In the genomic region with DNA sequence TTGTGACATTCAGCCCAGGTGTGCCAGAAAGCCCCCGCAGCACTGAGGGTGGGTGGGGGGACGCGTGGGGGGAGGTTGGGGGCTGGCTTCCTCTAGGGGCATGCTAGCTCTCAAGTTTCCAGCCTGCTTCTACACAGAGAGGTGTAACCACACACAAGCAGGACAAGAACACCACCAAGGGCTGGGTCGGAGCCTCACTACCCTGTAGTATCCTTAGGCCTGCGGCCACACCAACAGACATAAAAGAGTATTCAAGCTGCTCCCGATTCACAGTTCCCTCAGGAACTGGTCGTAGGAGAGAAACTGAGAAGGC, we compare ENCODE assay signal across 12 cellular contexts. TPM values are rescaled to one million over a fixed set of nuclear protein-coding genes. Genes with fewer than 3 reads are reported as not detected.
DNase-seq lines count a peak whose midpoint lies in the region; TF ChIP-seq lines count a peak whose summit lies in the region.
"Had no signal": no experiment of that assay in that cellular context is flagged by ENCODE, and none has a peak within 500 bp of the region (broad histone marks: within the 10 kb centered on the region; RNA-seq: fewer than 3 reads in every experiment).

No MANE protein-coding gene starts in this region.

- no peaks in the 10 kb centered on the region for H3K36me3 ChIP-seq in CD4-positive, alpha-beta memory T cell (ENCODE audit: insufficient read depth, low read length)
- H3K36me3 ChIP-seq in Loucy (ENCODE audit: insufficient read depth, low read length): no peaks in the 10 kb centered on the region
- peaks cover 2 to 34% of the 10 kb centered on the region in 2 donors for H3K36me3 ChIP-seq in neuronal stem cell (replicated peaks in 1 of 2; ENCODE audit: control insufficient read depth in 2 of 2, insufficient read depth in 2 of 2, low read length in 2 of 2)
- H3K36me3 ChIP-seq: upper lobe of left lung had no signal

- H2BK5ac ChIP-seq in neuronal stem cell (ENCODE audit: low read length): peak overlapping the region; percentile 26

- H3K9ac ChIP-seq in Loucy (ENCODE audit: low read depth, low read length, poor library complexity, severe bottlenecking) (peak overlapping the region; percentile 75), neuronal stem cell (ENCODE audit: low read depth, low read length, poor library complexity) (peak overlapping the region; percentile 44)

- H3K79me2 ChIP-seq in Loucy (ENCODE audit: insufficient read depth, low read length): peaks cover 49% of the 10 kb centered on the region

- CTCF ChIA-PET in CD4-positive, alpha-beta memory T cell (lab: Charles Lee; ENCODE audit: partially characterized antibody): interaction anchor here (1.0 to 1.4 kb wide), 3 partner anchors 14 to 112 kb away, joined by 3 read pairs; no protein-coding TSS in a partner anchor

- H3K4me3 Mint-ChIP-seq in CD4-positive, alpha-beta memory T cell: peak overlapping the region; percentile 80 to 87 (median 84)
- H3K4me3 Mint-ChIP-seq in endothelial cell (ENCODE audit: unreplicated experiment) (peak overlapping the region; percentile 88), CD14-positive monocyte (peak overlapping the region in 1 of 2 donors; percentile 9)

- H2AK5ac ChIP-seq in neuronal stem cell (ENCODE audit: low read depth, low read length): peak overlapping the region; percentile 68

- no peak for DNase-seq in CD4-positive, alpha-beta memory T cell
- DNase-seq in endothelial cell (ENCODE audit: low spot score) (peak; percentile 9), neuronal stem cell (ENCODE audit: low spot score) (no peak), H4 (ENCODE audit: low spot score) (no peak), CD14-positive monocyte (ENCODE audit: low spot score) (no peak), MV-4-11 (lab: John Stamatoyannopoulos, UW) (no peak)
- no peak for DNase-seq in stimulated activated CD4-positive, alpha-beta T cell treated with anti-CD3 and anti-CD28 coated beads, Interleukin-4, amount 100 ng/mL, for 1 hour
- DNase-seq: amniotic stem cell had no signal

- H3K14ac ChIP-seq in neuronal stem cell (ENCODE audit: low read length): no peak overlapping the region

- POLR2A ChIA-PET in CD4-positive, alpha-beta memory T cell (lab: Charles Lee; ENCODE audit: partially characterized antibody): interaction anchor here (1.1 to 5.3 kb wide), 4 partner anchors 28 to 69 kb away, joined by 3 to 68 read pairs (median 22); no protein-coding TSS in a partner anchor

- H4K20me1 ChIP-seq in Loucy (ENCODE audit: insufficient read depth, low read length, poor library complexity, severe bottlenecking): no peaks in the 10 kb centered on the region

- H2BK15ac ChIP-seq in neuronal stem cell (ENCODE audit: low read length): no peak overlapping the region

- no peak overlapping the region for H4K8ac ChIP-seq in neuronal stem cell (ENCODE audit: low read depth, low read length)

- H3K27me3 ChIP-seq in CD4-positive, alpha-beta memory T cell (ENCODE audit: insufficient read depth, low read length): no peaks in the 10 kb centered on the region
- H3K27me3 ChIP-seq in Loucy (ENCODE audit: insufficient read depth, low read length, poor library complexity, severe bottlenecking) (no peaks in the 10 kb centered on the region), neuronal stem cell (ENCODE audit: control insufficient read depth in 3 of 3, insufficient read depth in 3 of 3, low read depth in 1 of 3, low read length in 3 of 3) (no peaks in the 10 kb centered on the region)
- H3K27me3 ChIP-seq: foreskin keratinocyte, upper lobe of left lung had no signal

- peaks cover 38 to 39% of the 10 kb centered on the region in 2 donors for H3K36me3 Mint-ChIP-seq in CD4-positive, alpha-beta memory T cell
- H3K36me3 Mint-ChIP-seq in endothelial cell (ENCODE audit: low read depth, unreplicated experiment) (peaks cover 17% of the 10 kb centered on the region), CD14-positive monocyte (peaks cover 0 to 14% of the 10 kb centered on the region in 2 donors)

- intact Hi-C loops in CD4-positive, alpha-beta memory T cell (cut with micrococcal nuclease): loop anchor here (5.0 to 10.0 kb wide), 3 partner anchors 40 to 1438 kb away; a partner anchor contains a TSS
- intact Hi-C loops in CD14-positive monocyte (cut with micrococcal nuclease): no loop called here

- no peaks in the 10 kb centered on the region for H3K27me3 Mint-ChIP-seq in CD4-positive, alpha-beta memory T cell
- H3K27me3 Mint-ChIP-seq in endothelial cell (ENCODE audit: unreplicated experiment) (peaks cover 6% of the 10 kb centered on the region), CD14-positive monocyte (ENCODE audit: low read depth in 3 of 3) (peaks cover 3 to 14% (median 9%) of the 10 kb centered on the region in 3 donors)

- peaks cover 1 to 8% of the 10 kb centered on the region in 2 donors for H3K9me3 ChIP-seq in CD4-positive, alpha-beta memory T cell (ENCODE audit: control insufficient read depth in 1 of 2, low read length in 2 of 2)
- H3K9me3 ChIP-seq in Loucy (ENCODE audit: insufficient read depth, low read depth, low read length): no peaks in the 10 kb centered on the region
- H3K9me3 ChIP-seq in neuronal stem cell (replicated peaks in 1 of 2; ENCODE audit: control insufficient read depth in 2 of 2, insufficient read depth in 1 of 2, low read depth in 1 of 2, low read length in 2 of 2): peaks cover 0 to 24% of the 10 kb centered on the region in 2 donors
- H3K9me3 ChIP-seq: mucosa of descending colon, upper lobe of left lung had no signal

- no peak overlapping the region for H3K4me3 ChIP-seq in CD4-positive, alpha-beta memory T cell (ENCODE audit: low read length in 2 of 2)
- H3K4me3 ChIP-seq in Loucy (ENCODE audit: low read length, poor library complexity, severe bottlenecking) (peak overlapping the region; percentile 91), neuronal stem cell (ENCODE audit: low read length in 2 of 2) (no peak overlapping the region)
- H3K4me3 ChIP-seq: mucosa of descending colon had no signal

- no peaks in the 10 kb centered on the region for H3K9me2 ChIP-seq in Loucy (replicated peaks; ENCODE audit: low read depth, low read length)

- no peak overlapping the region for H3K27ac ChIP-seq in CD4-positive, alpha-beta memory T cell (ENCODE audit: low read depth, low read length)
- peak overlapping the region; percentile 14 for H3K27ac ChIP-seq in neuronal stem cell (replicated peaks; ENCODE audit: low read length)
- H3K27ac ChIP-seq: foreskin keratinocyte had no signal

- H4K91ac ChIP-seq in neuronal stem cell (ENCODE audit: low read depth, low read length, poor library complexity): no peak overlapping the region

- no peak overlapping the region for H3K4ac ChIP-seq in neuronal stem cell (ENCODE audit: low read length)

- no peaks in the 10 kb centered on the region; the same call in 1 of the 2 replicates for H3F3A ChIP-seq in Loucy (ENCODE audit: low read depth)

- H3K27ac Mint-ChIP-seq in CD4-positive, alpha-beta memory T cell: peak overlapping the region in 6 of 7 donors; percentile 72 to 79 (median 74)
- peak overlapping the region; percentile 61 for H3K27ac Mint-ChIP-seq in endothelial cell (ENCODE audit: unreplicated experiment)
- H3K27ac Mint-ChIP-seq in CD14-positive monocyte: peak overlapping the region in 1 of 7 donors; percentile 18

- no peak overlapping the region for H2BK12ac ChIP-seq in neuronal stem cell (ENCODE audit: low read length)

- H2AFZ ChIP-seq in Loucy (ENCODE audit: low read length): no peak overlapping the region
- no peak overlapping the region for H2AFZ ChIP-seq in neuronal stem cell (ENCODE audit: low read length)

- H3K4me1 ChIP-seq in CD4-positive, alpha-beta memory T cell (ENCODE audit: insufficient read depth, low read length): peaks cover 25% of the 10 kb centered on the region
- H3K4me1 ChIP-seq in Loucy (ENCODE audit: insufficient read depth, low read length, poor library complexity, severe bottlenecking) (peaks cover 54% of the 10 kb centered on the region), neuronal stem cell (ENCODE audit: control insufficient read depth in 2 of 2, insufficient read depth in 1 of 2, low read depth in 1 of 2, low read length in 2 of 2) (peaks cover 3 to 9% of the 10 kb centered on the region in 2 donors)
- H3K4me1 ChIP-seq: foreskin keratinocyte had no signal

- H3K4me1 Mint-ChIP-seq in CD4-positive, alpha-beta memory T cell: peaks cover 36 to 58% (median 47%) of the 10 kb centered on the region in 4 donors
- H3K4me1 Mint-ChIP-seq in endothelial cell (ENCODE audit: unreplicated experiment): peaks cover 28% of the 10 kb centered on the region
- H3K4me1 Mint-ChIP-seq in CD14-positive monocyte: peaks cover 26% of the 10 kb centered on the region

- peak overlapping the region; percentile 80 for H3K4me2 ChIP-seq in Loucy (ENCODE audit: low read depth, low read length, poor library complexity, severe bottlenecking)
- no peak overlapping the region for H3K4me2 ChIP-seq in neuronal stem cell (ENCODE audit: insufficient read depth, low read length, poor library complexity, severe bottlenecking)

- peak overlapping the region; percentile 38 for H3K18ac ChIP-seq in neuronal stem cell (ENCODE audit: low read length)

- no CpG with 5 or more reads among the region's 7 CpGs for WGBS in neuronal stem cell (ENCODE audit: extremely low coverage in 2 of 2, insufficient read length in 2 of 2, insufficient replicate concordance in 1 of 2), 2 donors

- H2BK120ac ChIP-seq in neuronal stem cell (ENCODE audit: low read depth, low read length): no peak overlapping the region

- TF ChIP-seq CTCF in Loucy (conservative IDR thresholded peaks at IDR 0.05; ENCODE audit: low read length): no peak
- no peak for TF ChIP-seq CTCF in endothelial cell (IDR thresholded peaks at IDR 0.05; ENCODE audit: unreplicated experiment)
- TF ChIP-seq CTCF in CD14-positive monocyte (IDR thresholded peaks at IDR 0.05): no peak

- no peak overlapping the region for H3K23ac ChIP-seq in neuronal stem cell (ENCODE audit: low read depth, low read length, poor library complexity)

- H3K9me3 Mint-ChIP-seq in CD4-positive, alpha-beta memory T cell: peaks cover 0 to 32% (median 19%) of the 10 kb centered on the region in 8 donors
- H3K9me3 Mint-ChIP-seq in endothelial cell (ENCODE audit: unreplicated experiment) (no peaks in the 10 kb centered on the region), CD14-positive monocyte (peaks cover 0 to 3% (median 0%) of the 10 kb centered on the region in 7 donors)

- H3K79me1 ChIP-seq in neuronal stem cell (ENCODE audit: low read depth, low read length): peaks cover 6% of the 10 kb centered on the region

RNA-seq across cellular contexts. Expression of a gene that starts 1.8 kb away (rescaled TPM):
- total RNA-seq in CD4-positive, alpha-beta memory T cell: 10 to 100 TPM; 25.7 to 26.9 TPM
- 10 to 100 TPM in 1 of 2 donors, 1 to 10 TPM in 1; 6.4 to 12.0 TPM for polyA plus RNA-seq in CD4-positive, alpha-beta memory T cell
- total RNA-seq in endothelial cell (ENCODE audit: unreplicated experiment): 32.4 TPM
- 33.6 TPM for polyA plus RNA-seq in neuronal stem cell (2013, experiment 1 of 2)
- 35.2 TPM for polyA plus RNA-seq in neuronal stem cell (2013, experiment 2 of 2)
- 7.7 and 12.2 TPM in 2 replicates for total RNA-seq in H4 (2014; rRNA removed; shearing (Covaris generic))
- 1 to 10 TPM; 2.3 to 3.9 TPM for polyA plus RNA-seq in CD14-positive monocyte
